ENCODE assay signal across 11 cellular contexts in genomic region chr7:107332488-107333269, GRCh38.
DNase-seq lines count a peak whose midpoint lies in the region; ATAC-seq and TF ChIP-seq lines count a peak whose summit lies in the region.
"Had no signal": no experiment of that assay in that cellular context is flagged by ENCODE, and none has a peak within 500 bp of the region (broad histone marks: within the 10 kb centered on the region; RNA-seq: fewer than 3 reads in every experiment).

No MANE protein-coding gene starts in this region.

- H3K4me3 Mint-ChIP-seq in CD8-positive, alpha-beta T cell = peak overlapping the region; percentile 13
- peak overlapping the region; percentile 13 for H3K4me3 Mint-ChIP-seq in activated naive CD8-positive, alpha-beta T cell
- H3K4me3 Mint-ChIP-seq in endodermal cell = no peak overlapping the region

- H3K27ac Mint-ChIP-seq in CD8-positive, alpha-beta T cell = no peak overlapping the region
- H3K27ac Mint-ChIP-seq in activated naive CD8-positive, alpha-beta T cell = peak overlapping the region; percentile 34
- H3K27ac Mint-ChIP-seq in endodermal cell = no peak overlapping the region

- no peaks in the 10 kb centered on the region for H3K9me3 Mint-ChIP-seq in CD8-positive, alpha-beta T cell
- H3K9me3 Mint-ChIP-seq in activated naive CD8-positive, alpha-beta T cell (ENCODE audit: low read depth) = no peaks in the 10 kb centered on the region
- H3K9me3 Mint-ChIP-seq in endodermal cell = no peaks in the 10 kb centered on the region

- no peak overlapping the region for H3K9ac ChIP-seq in endodermal cell (ENCODE audit: extremely low read depth, low read length, poor library complexity, severe bottlenecking)

- H3K27ac ChIP-seq in CD8-positive, alpha-beta T cell (ENCODE audit: low read depth, low read length) = no peak overlapping the region
- H3K27ac ChIP-seq in endodermal cell (ENCODE audit: low read depth, low read length) = no peak overlapping the region
- H3K27ac ChIP-seq: neutrophil had no signal

- H3K27me3 Mint-ChIP-seq in CD8-positive, alpha-beta T cell (ENCODE audit: low read depth) = no peaks in the 10 kb centered on the region
- no peaks in the 10 kb centered on the region for H3K27me3 Mint-ChIP-seq in activated naive CD8-positive, alpha-beta T cell
- no peaks in the 10 kb centered on the region for H3K27me3 Mint-ChIP-seq in endodermal cell (ENCODE audit: insufficient read depth)

- DNase-seq in CD8-positive, alpha-beta T cell = no peak
- DNase-seq in GM19238 (ENCODE audit: insufficient read length, low spot score) (peak; percentile 1), NK-92 (lab: John Stamatoyannopoulos, UW; ENCODE audit: unreplicated experiment) (no peak), endodermal cell (no peak)
- DNase-seq: glutamatergic neuron, NCI-H187 had no signal

- no peak for TF ChIP-seq CTCF in CD8-positive, alpha-beta T cell (IDR thresholded peaks at IDR 0.05)
- TF ChIP-seq CTCF in endodermal cell (conservative IDR thresholded peaks at IDR 0.05) = no peak

- H3K4me1 ChIP-seq in CD8-positive, alpha-beta T cell (ENCODE audit: insufficient read depth, low read length) = peaks cover 10% of the 10 kb centered on the region
- H3K4me1 ChIP-seq in endodermal cell (ENCODE audit: control insufficient read depth, insufficient read depth, low read length) = no peaks in the 10 kb centered on the region

- intact Hi-C loops in CD8-positive, alpha-beta T cell (cut with DNase I, micrococcal nuclease) = no loop called here

- peaks cover 15% of the 10 kb centered on the region for H3K4me1 Mint-ChIP-seq in CD8-positive, alpha-beta T cell (ENCODE audit: low read depth)
- H3K4me1 Mint-ChIP-seq in activated naive CD8-positive, alpha-beta T cell (ENCODE audit: low read depth) = peaks cover 20% of the 10 kb centered on the region
- H3K4me1 Mint-ChIP-seq in endodermal cell = no peaks in the 10 kb centered on the region

- CTCF ChIA-PET in CD8-positive, alpha-beta T cell (lab: Charles Lee) = no interaction called here

- POLR2A ChIA-PET in CD8-positive, alpha-beta T cell (lab: Charles Lee) = no interaction called here

- ATAC-seq in CD8-positive, alpha-beta T cell = no peak
- ATAC-seq in HG03378 (IDR thresholded peaks at IDR 0.05; ENCODE audit: unreplicated experiment) (peak; percentile 74), esophagus mucosa (no peak), HG02970 (IDR thresholded peaks at IDR 0.05; ENCODE audit: low FRiP score, unreplicated experiment) (no peak)

- no peaks in the 10 kb centered on the region for H3K9me3 ChIP-seq in CD8-positive, alpha-beta T cell (ENCODE audit: low read length)
- H3K9me3 ChIP-seq in endodermal cell (ENCODE audit: control insufficient read depth, low read length) = peaks cover 5% of the 10 kb centered on the region
- H3K9me3 ChIP-seq: neutrophil had no signal

- H3K27me3 ChIP-seq in CD8-positive, alpha-beta T cell (ENCODE audit: insufficient read depth, low read length) = no peaks in the 10 kb centered on the region
- H3K27me3 ChIP-seq in endodermal cell (ENCODE audit: control insufficient read depth, insufficient read depth, low read length, poor library complexity, severe bottlenecking) = no peaks in the 10 kb centered on the region
- H3K27me3 ChIP-seq: neutrophil had no signal

- no peak overlapping the region for H3K4me3 ChIP-seq in CD8-positive, alpha-beta T cell (ENCODE audit: low read depth, low read length)
- no peak overlapping the region for H3K4me3 ChIP-seq in endodermal cell (ENCODE audit: low read length)

- no peaks in the 10 kb centered on the region for H3K36me3 ChIP-seq in CD8-positive, alpha-beta T cell (ENCODE audit: insufficient read depth, low read length)
- no peaks in the 10 kb centered on the region for H3K36me3 ChIP-seq in endodermal cell (ENCODE audit: control insufficient read depth, insufficient read depth, low read length)
- H3K36me3 ChIP-seq: neutrophil had no signal

- peaks cover 10% of the 10 kb centered on the region for H3K36me3 Mint-ChIP-seq in CD8-positive, alpha-beta T cell
- peaks cover 21% of the 10 kb centered on the region for H3K36me3 Mint-ChIP-seq in activated naive CD8-positive, alpha-beta T cell
- H3K36me3 Mint-ChIP-seq in endodermal cell (ENCODE audit: low read depth) = peaks cover 3% of the 10 kb centered on the region

- WGBS in endodermal cell (ENCODE audit: insufficient coverage in 1 of 2, insufficient read length in 1 of 2), 2 experiments = 94 to 96% methylated on average over 2 to 3 of the region's 4 CpGs
